ENCODE assay signal across 8 cellular contexts in the genomic region with DNA sequence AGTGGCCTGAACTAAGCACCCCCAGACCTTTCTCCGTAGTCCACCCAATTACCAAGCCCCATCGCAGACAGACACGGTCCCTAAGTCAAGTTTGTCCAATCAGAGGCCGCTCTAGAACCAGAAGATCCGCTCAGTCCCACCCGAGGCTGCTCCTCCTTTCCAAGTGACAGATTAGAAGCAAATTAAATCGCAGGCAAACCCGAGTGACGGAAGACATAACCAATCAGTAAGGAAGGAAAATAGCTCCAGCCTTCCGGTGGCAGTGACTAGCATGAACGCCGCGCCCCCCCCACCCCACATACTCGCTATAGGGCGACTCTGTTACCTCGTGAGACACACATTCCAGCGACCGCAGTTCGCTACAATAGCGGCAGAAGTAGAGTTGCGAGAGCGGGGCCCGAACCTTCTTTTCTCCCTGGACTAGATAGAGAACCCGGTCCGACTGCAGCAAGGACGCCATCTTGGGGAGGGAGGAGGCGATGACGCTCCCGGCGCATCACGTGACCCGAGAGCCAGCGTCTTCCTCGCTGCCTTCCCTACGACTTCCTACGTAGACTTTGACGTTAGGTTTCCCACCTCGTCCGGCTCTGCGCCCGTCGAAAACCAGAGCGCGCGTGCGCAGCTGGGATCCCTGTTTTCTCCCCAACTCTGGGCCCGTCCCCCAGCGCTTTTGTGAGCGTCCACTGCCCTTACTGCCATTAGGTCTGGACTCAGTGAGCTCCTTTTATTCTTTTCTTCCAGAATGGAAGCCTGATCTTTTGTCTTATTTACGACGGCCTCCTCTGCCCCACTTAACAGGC. TPM values are rescaled to one million over a fixed set of nuclear protein-coding genes. Genes with fewer than 3 reads are reported as not detected.
DNase-seq lines count a peak whose midpoint lies in the region; ATAC-seq and TF ChIP-seq lines count a peak whose summit lies in the region.

Gene DCTN4 (minus strand): TSS at position 484 of the 800 bp plus-strand sequence. CDS start 24 bp downstream, at position 460.

- H3K27ac ChIP-seq in SU-DHL-6 (ENCODE audit: low read depth, low read length) (peak within 1 kb of the TSS; percentile 79), ovary (peak within 1 kb of the TSS; percentile 96 to 97), thymus (ENCODE audit: low read depth) (peak within 1 kb of the TSS; percentile 97)

- H3K27me3 ChIP-seq in SU-DHL-6 (ENCODE audit: low read length) (no peaks in the 10 kb centered on the region), ovary (no peaks in the 10 kb centered on the region), thymus (ENCODE audit: control insufficient read depth, insufficient read depth) (no peaks in the 10 kb centered on the region)

- peak within 1 kb of the TSS; percentile 82 for H2AFZ ChIP-seq in SU-DHL-6 (ENCODE audit: low read depth, low read length, severe bottlenecking)

- no peaks in the 10 kb centered on the region for H3F3A ChIP-seq in SU-DHL-6 (ENCODE audit: insufficient read depth)

- intact Hi-C loops in Right ventricle myocardium inferior (cut with DNase I) (loop anchor here (2.0 kb wide), 1 partner anchor 20 kb away; the partner anchor contains the start of gene SMIM3), ovary (cut with DNase I) (no loop called here)

- H3K9me3 ChIP-seq in SU-DHL-6 (ENCODE audit: insufficient read depth, low read length) (no peaks in the 10 kb centered on the region), ovary (no peaks in the 10 kb centered on the region), thymus (ENCODE audit: control insufficient read depth) (no peaks in the 10 kb centered on the region)

- peak within 1 kb of the TSS; percentile 92 for H3K4me2 ChIP-seq in SU-DHL-6 (ENCODE audit: low read depth, low read length, poor library complexity, severe bottlenecking)

- peaks cover 25% of the 10 kb centered on the region for H3K36me3 Mint-ChIP-seq in activated naive CD8-positive, alpha-beta T cell treated with anti-CD3 and anti-CD28 coated beads, Interleukin-2, amount 50 U/mL, for 24 hours (ENCODE audit: low read depth)

- DNase-seq in NCI-H1417 (lab: John Stamatoyannopoulos, UW) (peak; percentile 94 to 97 (median 96)), Right ventricle myocardium inferior (ENCODE audit: missing footprints) (peak; percentile 98), ovary (peak; percentile 96 to 98 (median 96))
- peak; percentile 94 for DNase-seq in activated naive CD8-positive, alpha-beta T cell treated with anti-CD3 and anti-CD28 coated beads, Interleukin-2, amount 50 U/mL, for 24 hours

- peak; percentile 87 for TF ChIP-seq POLR2A in ovary (IDR thresholded peaks at IDR 0.05)

- no peaks in the 10 kb centered on the region for H3K27me3 Mint-ChIP-seq in activated naive CD8-positive, alpha-beta T cell treated with anti-CD3 and anti-CD28 coated beads, Interleukin-2, amount 50 U/mL, for 24 hours

- peak within 1 kb of the TSS; percentile 82 for H3K9ac ChIP-seq in SU-DHL-6 (ENCODE audit: low read length)

- H3K4me3 ChIP-seq in GM12875 (ENCODE audit: low read depth, low read length) (peak within 1 kb of the TSS; percentile 91), SU-DHL-6 (ENCODE audit: insufficient read depth, low read length, poor library complexity, severe bottlenecking) (peak within 1 kb of the TSS; percentile 93), ovary (peak within 1 kb of the TSS; percentile 68), thymus (ENCODE audit: low read length) (peak within 1 kb of the TSS; percentile 74)

- peak; percentile 17 for TF ChIP-seq EP300 in ovary (IDR thresholded peaks at IDR 0.05)

- H3K4me1 Mint-ChIP-seq in activated naive CD8-positive, alpha-beta T cell treated with anti-CD3 and anti-CD28 coated beads, Interleukin-2, amount 50 U/mL, for 24 hours = peaks cover 31% of the 10 kb centered on the region

- TF ChIP-seq CTCF in GM12875 (IDR thresholded peaks at IDR 0.05; ENCODE audit: borderline replicate concordance, insufficient read depth, low read depth, low read length) = no peak
- TF ChIP-seq CTCF in SU-DHL-6 (IDR thresholded peaks at IDR 0.05; ENCODE audit: insufficient read depth, low read length, poor library complexity, severe bottlenecking) = no peak
- peak in 1 of 3 donors; percentile 43 for TF ChIP-seq CTCF in ovary (IDR thresholded peaks at IDR 0.05)

- H4K20me1 ChIP-seq in SU-DHL-6 (ENCODE audit: low read depth, low read length) = no peaks in the 10 kb centered on the region

- peaks cover 37% of the 10 kb centered on the region for H3K79me2 ChIP-seq in SU-DHL-6 (ENCODE audit: insufficient read depth, low read length)

- H3K27ac Mint-ChIP-seq in activated naive CD8-positive, alpha-beta T cell treated with anti-CD3 and anti-CD28 coated beads, Interleukin-2, amount 50 U/mL, for 24 hours = no peak within 1 kb of the TSS

- H3K4me1 ChIP-seq in ovary (ENCODE audit: insufficient read depth) = peaks cover 3% of the 10 kb centered on the region
- H3K4me1 ChIP-seq in thymus (ENCODE audit: control insufficient read depth, insufficient read depth, low read length) = peaks cover 10% of the 10 kb centered on the region

- H3K9me2 ChIP-seq in SU-DHL-6 (replicated peaks; ENCODE audit: insufficient read depth, low read length) = no peaks in the 10 kb centered on the region

- peaks cover 12% of the 10 kb centered on the region; the same call in 1 of the 2 replicates for H3K36me3 ChIP-seq in SU-DHL-6 (ENCODE audit: low read length)
- H3K36me3 ChIP-seq in ovary = no peaks in the 10 kb centered on the region
- peaks cover 12% of the 10 kb centered on the region for H3K36me3 ChIP-seq in thymus (ENCODE audit: control insufficient read depth, insufficient read depth)

- 0 to 1% (median 1%) methylated on average over 51 of the region's 51 CpGs for WGBS in ovary, 3 donors
- WGBS in thymus = 3% methylated on average over 51 of the region's 51 CpGs

- H3K4me3 Mint-ChIP-seq in activated naive CD8-positive, alpha-beta T cell treated with anti-CD3 and anti-CD28 coated beads, Interleukin-2, amount 50 U/mL, for 24 hours = no peak within 1 kb of the TSS

- ATAC-seq in HG02763 (IDR thresholded peaks at IDR 0.05; ENCODE audit: unreplicated experiment) = peak; percentile 97
- peak; percentile 98 for ATAC-seq in activated naive CD8-positive, alpha-beta T cell treated with anti-CD3 and anti-CD28 coated beads, Interleukin-2, amount 50 U/mL, for 24 hours
- ATAC-seq in Right ventricle myocardium inferior = peak; percentile 94

- H3K9me3 Mint-ChIP-seq in activated naive CD8-positive, alpha-beta T cell treated with anti-CD3 and anti-CD28 coated beads, Interleukin-2, amount 50 U/mL, for 24 hours = no peaks in the 10 kb centered on the region

RNA-seq across cellular contexts. Expression of gene DCTN4, which starts in this region (rescaled TPM):
- 46.4 TPM for total RNA-seq in Right ventricle myocardium inferior
- total RNA-seq in ovary = 10 to 100 TPM; 55.2 to 87.4 (median 69.0) TPM
- polyA plus RNA-seq in ovary = 10 to 100 TPM; 27.0 to 76.5 TPM
- 30.5 TPM for polyA plus RNA-seq in thymus

Comparison
In these comparisons a context has a peak if more than half of its experiments do, and no peak if none do; other contexts are left out.
1. Peak in every context shown above with its lines: DNase-seq, ATAC-seq, H3K4me3 ChIP-seq and H3K27ac ChIP-seq.